22 cellular contexts compared by ENCODE assay signal in genomic region chr13:31048521-31048920, GRCh38.
A peak's percentile ranks its signal among the peaks of the same experiment; 100 is the strongest.
DNase-seq lines count a peak whose midpoint lies in the region; ATAC-seq, FAIRE-seq and TF ChIP-seq lines count a peak whose summit lies in the region.
"Had no signal": no experiment of that assay in that cellular context is flagged by ENCODE, and none has a peak within 500 bp of the region (broad histone marks: within the 10 kb centered on the region; RNA-seq: fewer than 3 reads in every experiment).

No MANE protein-coding gene starts in this region.

- H3K4me1 Mint-ChIP-seq in activated CD8-positive, alpha-beta memory T cell treated with anti-CD3 and anti-CD28 coated beads, Interleukin-2, amount 10 ng/mL, durations not matched to agents 7 days and 5 days, result peaks cover 36% of the 10 kb centered on the region
- H3K4me1 Mint-ChIP-seq in endothelial cell (ENCODE audit: unreplicated experiment), result peaks cover 8% of the 10 kb centered on the region
- peaks cover 30% of the 10 kb centered on the region for H3K4me1 Mint-ChIP-seq in activated T-helper 2 cell treated with anti-CD3 and anti-CD28 coated beads, Interferon-gamma antibody, Interleukin-2, Interleukin-4, amounts not matched to agents 10 μg/mL and 5 μg/mL and 100 μg/mL, durations not matched to agents 14 hours and 24 hours and 36 hours (ENCODE audit: low read depth)

- DNase-seq in activated CD8-positive, alpha-beta memory T cell treated with anti-CD3 and anti-CD28 coated beads for 24 hours, result peak; percentile 32
- DNase-seq in activated CD8-positive, alpha-beta memory T cell treated with anti-CD3 and anti-CD28 coated beads, Interleukin-2, amount 10 ng/mL, durations not matched to agents 7 days and 5 days, result no peak
- no peak for DNase-seq in bronchial epithelial cell (ENCODE audit: low read depth)
- peak; percentile 36 for DNase-seq in iPS-NIHi7 (ENCODE audit: extremely low spot score)
- DNase-seq in urothelium cell line (ENCODE audit: low spot score), result peak; percentile 23
- DNase-seq in endothelial cell (ENCODE audit: low spot score), result no peak
- no peak for DNase-seq in H4 (ENCODE audit: low spot score)
- DNase-seq in activated T-helper 2 cell treated with anti-CD3 and anti-CD28 coated beads, Interferon-gamma antibody, Interleukin-2, Interleukin-4, amounts not matched to agents 10 μg/mL and 5 μg/mL and 100 μg/mL, durations not matched to agents 14 hours and 24 hours and 36 hours (ENCODE audit: low spot score), result no peak
- DNase-seq: activated CD4-positive, alpha-beta T cell treated with anti-CD3 and anti-CD28 coated beads for 1 hour; Calu3; effector CD8-positive, alpha-beta T cell; heart left ventricle; HFFc6; NCI-H187; NK-92 treated with Interleukin-12 subunit alpha and Interleukin-12 subunit beta, amount 100 ng/mL, for 24 hours had no signal

- CTCF ChIA-PET in activated CD8-positive, alpha-beta memory T cell treated with anti-CD3 and anti-CD28 coated beads, Interleukin-2, amount 10 ng/mL, durations not matched to agents 7 days and 5 days (lab: Charles Lee), result interaction anchor here (1.1 to 2.1 kb wide), 3 partner anchors 9 to 183 kb away, joined by 3 to 5 read pairs (median 3); no protein-coding TSS in a partner anchor

- no peak overlapping the region for H3K4me3 ChIP-seq in bronchial epithelial cell (ENCODE audit: low read depth, low read length)
- H3K4me3 ChIP-seq: ascending aorta, heart left ventricle had no signal

- ATAC-seq in activated CD8-positive, alpha-beta memory T cell treated with anti-CD3 and anti-CD28 coated beads, Interleukin-2, amount 10 ng/mL, durations not matched to agents 7 days and 5 days, result no peak
- ATAC-seq: heart left ventricle; natural killer cell treated with Interleukin-12 subunit alpha and Interleukin-12 subunit beta and Interleukin-15 and Interleukin-18, amount 100 ng/mL, for 72 hours had no signal

- TF ChIP-seq CTCF in bronchial epithelial cell (IDR thresholded peaks at IDR 0.05; ENCODE audit: insufficient read depth, low read length, severe bottlenecking) (no peak), endothelial cell (IDR thresholded peaks at IDR 0.05; ENCODE audit: unreplicated experiment) (no peak)

- H3K36me3 ChIP-seq in bronchial epithelial cell (ENCODE audit: control insufficient read depth, insufficient read depth, low read length), result no peaks in the 10 kb centered on the region
- H3K36me3 ChIP-seq: ascending aorta, heart left ventricle had no signal

- no peak overlapping the region for H3K27ac Mint-ChIP-seq in activated CD8-positive, alpha-beta memory T cell treated with anti-CD3 and anti-CD28 coated beads, Interleukin-2, amount 10 ng/mL, durations not matched to agents 7 days and 5 days
- no peak overlapping the region for H3K27ac Mint-ChIP-seq in endothelial cell (ENCODE audit: unreplicated experiment)
- no peak overlapping the region for H3K27ac Mint-ChIP-seq in activated T-helper 2 cell treated with anti-CD3 and anti-CD28 coated beads, Interferon-gamma antibody, Interleukin-2, Interleukin-4, amounts not matched to agents 10 μg/mL and 5 μg/mL and 100 μg/mL, durations not matched to agents 14 hours and 24 hours and 36 hours
- H3K27ac Mint-ChIP-seq: activated naive CD4-positive, alpha-beta T cell treated with anti-CD3 and anti-CD28 coated beads, Interleukin-2, amount 50 U/mL, for 24 hours; HFFc6; IgD-negative memory B cell; natural killer cell treated with Interleukin-12 subunit alpha and Interleukin-12 subunit beta and Interleukin-15 and Interleukin-18, amount 100 ng/mL, for 72 hours had no signal

- no peaks in the 10 kb centered on the region for H3K9me3 Mint-ChIP-seq in activated CD8-positive, alpha-beta memory T cell treated with anti-CD3 and anti-CD28 coated beads, Interleukin-2, amount 10 ng/mL, durations not matched to agents 7 days and 5 days (ENCODE audit: low read depth)
- H3K9me3 Mint-ChIP-seq in endothelial cell (ENCODE audit: unreplicated experiment), result no peaks in the 10 kb centered on the region
- H3K9me3 Mint-ChIP-seq in activated T-helper 2 cell treated with anti-CD3 and anti-CD28 coated beads, Interferon-gamma antibody, Interleukin-2, Interleukin-4, amounts not matched to agents 10 μg/mL and 5 μg/mL and 100 μg/mL, durations not matched to agents 14 hours and 24 hours and 36 hours, result no peaks in the 10 kb centered on the region
- H3K9me3 Mint-ChIP-seq: activated naive CD4-positive, alpha-beta T cell treated with anti-CD3 and anti-CD28 coated beads, Interleukin-2, amount 50 U/mL, for 24 hours; HFFc6; IgD-negative memory B cell; natural killer cell treated with Interleukin-12 subunit alpha and Interleukin-12 subunit beta and Interleukin-15 and Interleukin-18, amount 100 ng/mL, for 72 hours had no signal

- FAIRE-seq in bronchial epithelial cell (lab: Jason Lieb, UNC) (peak; percentile 18), urothelium cell line (lab: Jason Lieb, UNC) (no peak)
- FAIRE-seq: A204.1, GM18507, islet of Langerhans had no signal

- intact Hi-C loops in activated T-helper 2 cell treated with anti-CD3 and anti-CD28 coated beads, Interferon-gamma antibody, Interleukin-2, Interleukin-4, amounts not matched to agents 10 μg/mL and 5 μg/mL and 100 μg/mL, durations not matched to agents 14 hours and 24 hours and 36 hours (cut with micrococcal nuclease), result loop anchor here (5.0 to 10.0 kb wide), 6 partner anchors 84 to 904 kb away; partner anchors contain the start of gene USPL1

- no peak overlapping the region for H3K4me3 Mint-ChIP-seq in activated CD8-positive, alpha-beta memory T cell treated with anti-CD3 and anti-CD28 coated beads, Interleukin-2, amount 10 ng/mL, durations not matched to agents 7 days and 5 days
- H3K4me3 Mint-ChIP-seq in endothelial cell (ENCODE audit: unreplicated experiment), result no peak overlapping the region
- no peak overlapping the region for H3K4me3 Mint-ChIP-seq in activated T-helper 2 cell treated with anti-CD3 and anti-CD28 coated beads, Interferon-gamma antibody, Interleukin-2, Interleukin-4, amounts not matched to agents 10 μg/mL and 5 μg/mL and 100 μg/mL, durations not matched to agents 14 hours and 24 hours and 36 hours (ENCODE audit: low read depth)
- H3K4me3 Mint-ChIP-seq: activated naive CD4-positive, alpha-beta T cell treated with anti-CD3 and anti-CD28 coated beads, Interleukin-2, amount 50 U/mL, for 24 hours; HFFc6; IgD-negative memory B cell; natural killer cell treated with Interleukin-12 subunit alpha and Interleukin-12 subunit beta and Interleukin-15 and Interleukin-18, amount 100 ng/mL, for 72 hours had no signal

- no peaks in the 10 kb centered on the region for H3K36me3 Mint-ChIP-seq in activated CD8-positive, alpha-beta memory T cell treated with anti-CD3 and anti-CD28 coated beads, Interleukin-2, amount 10 ng/mL, durations not matched to agents 7 days and 5 days
- no peaks in the 10 kb centered on the region for H3K36me3 Mint-ChIP-seq in endothelial cell (ENCODE audit: low read depth, unreplicated experiment)
- no peaks in the 10 kb centered on the region for H3K36me3 Mint-ChIP-seq in activated T-helper 2 cell treated with anti-CD3 and anti-CD28 coated beads, Interferon-gamma antibody, Interleukin-2, Interleukin-4, amounts not matched to agents 10 μg/mL and 5 μg/mL and 100 μg/mL, durations not matched to agents 14 hours and 24 hours and 36 hours (ENCODE audit: low read depth)
- H3K36me3 Mint-ChIP-seq: activated naive CD4-positive, alpha-beta T cell treated with anti-CD3 and anti-CD28 coated beads, Interleukin-2, amount 50 U/mL, for 24 hours; natural killer cell treated with Interleukin-12 subunit alpha and Interleukin-12 subunit beta and Interleukin-15 and Interleukin-18, amount 100 ng/mL, for 72 hours had no signal

- peaks cover 11% of the 10 kb centered on the region for H3K27me3 Mint-ChIP-seq in activated CD8-positive, alpha-beta memory T cell treated with anti-CD3 and anti-CD28 coated beads, Interleukin-2, amount 10 ng/mL, durations not matched to agents 7 days and 5 days
- peaks cover 3% of the 10 kb centered on the region for H3K27me3 Mint-ChIP-seq in endothelial cell (ENCODE audit: unreplicated experiment)
- H3K27me3 Mint-ChIP-seq in activated T-helper 2 cell treated with anti-CD3 and anti-CD28 coated beads, Interferon-gamma antibody, Interleukin-2, Interleukin-4, amounts not matched to agents 10 μg/mL and 5 μg/mL and 100 μg/mL, durations not matched to agents 14 hours and 24 hours and 36 hours (ENCODE audit: low read depth), result no peaks in the 10 kb centered on the region
- H3K27me3 Mint-ChIP-seq: activated naive CD4-positive, alpha-beta T cell treated with anti-CD3 and anti-CD28 coated beads, Interleukin-2, amount 50 U/mL, for 24 hours had no signal

- H3K27me3 ChIP-seq in bronchial epithelial cell (ENCODE audit: control insufficient read depth, insufficient read depth, low read length), result no peaks in the 10 kb centered on the region
- H3K27me3 ChIP-seq: ascending aorta had no signal

Comparison
In these comparisons a context has a peak if more than half of its experiments do, and no peak if none do; other contexts are left out.
1. DNase-seq: peak in activated CD8-positive, alpha-beta memory T cell treated with anti-CD3 and anti-CD28 coated beads for 24 hours (single experiment), iPS-NIHi7 (single experiment) and urothelium cell line (single experiment); none in activated CD8-positive, alpha-beta memory T cell treated with anti-CD3 and anti-CD28 coated beads, Interleukin-2, amount 10 ng/mL, durations not matched to agents 7 days and 5 days (single experiment), bronchial epithelial cell (single experiment), endothelial cell (single experiment), H4 (single experiment) and activated T-helper 2 cell treated with anti-CD3 and anti-CD28 coated beads, Interferon-gamma antibody, Interleukin-2, Interleukin-4, amounts not matched to agents 10 μg/mL and 5 μg/mL and 100 μg/mL, durations not matched to agents 14 hours and 24 hours and 36 hours (single experiment).